In the genomic region with DNA sequence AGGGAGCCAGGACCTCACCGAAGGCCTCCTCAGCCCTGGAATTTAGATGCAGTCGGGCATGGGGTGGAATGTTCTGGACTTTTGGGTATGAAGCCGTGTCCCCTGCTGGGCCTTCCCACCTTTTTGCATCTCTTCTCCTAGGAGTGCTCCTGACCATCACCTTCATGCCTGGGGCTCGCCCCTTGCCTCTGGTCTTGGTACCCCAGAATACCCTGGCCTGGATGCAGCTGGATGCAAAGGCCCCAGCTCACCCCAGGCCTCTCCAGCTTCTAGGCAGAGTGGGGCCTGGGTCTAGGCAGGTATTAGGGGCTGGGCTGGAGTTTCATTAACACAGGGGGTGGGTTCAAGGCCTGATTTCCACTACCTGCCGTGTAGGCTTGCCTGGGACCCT, we compare ENCODE assay signal across 13 cellular contexts. TPM values are rescaled to one million over a fixed set of nuclear protein-coding genes. Genes with fewer than 3 reads are reported as not detected.
DNase-seq lines count a peak whose midpoint lies in the region; ATAC-seq and TF ChIP-seq lines count a peak whose summit lies in the region.
"Had no signal": no experiment of that assay in that cellular context is flagged by ENCODE, and none has a peak within 500 bp of the region (broad histone marks: within the 10 kb centered on the region; RNA-seq: fewer than 3 reads in every experiment).

No MANE protein-coding gene starts in this region.

- H2AFZ ChIP-seq in neuronal stem cell (ENCODE audit: low read length): no peak overlapping the region

- no peak overlapping the region for H3K4ac ChIP-seq in neuronal stem cell (ENCODE audit: low read length)

- peaks cover 58 to 62% (median 60%) of the 10 kb centered on the region in 4 donors for H3K4me1 ChIP-seq in esophagus muscularis mucosa
- H3K4me1 ChIP-seq in neuronal stem cell (ENCODE audit: control insufficient read depth in 2 of 2, insufficient read depth in 1 of 2, low read depth in 1 of 2, low read length in 2 of 2): peaks cover 0 to 17% of the 10 kb centered on the region in 2 donors
- peaks cover 4 to 20% (median 12%) of the 10 kb centered on the region in 4 donors for H3K4me1 ChIP-seq in transverse colon

- peak overlapping the region; percentile 53 for H2AK5ac ChIP-seq in neuronal stem cell (ENCODE audit: low read depth, low read length)

- no peak overlapping the region for H3K23ac ChIP-seq in neuronal stem cell (ENCODE audit: low read depth, low read length, poor library complexity)

- 71% methylated on average over 5 of the region's 5 CpGs for WGBS in esophagus muscularis mucosa
- no CpG with 5 or more reads among the region's 5 CpGs for WGBS in neuronal stem cell (ENCODE audit: extremely low coverage in 2 of 2, insufficient read length in 2 of 2, insufficient replicate concordance in 1 of 2), 2 donors
- WGBS in transverse colon (ENCODE audit: low coverage in 1 of 2), 2 donors: 77% methylated on average over 4 of the region's 5 CpGs; no CpG with 5 or more reads in 1 of the 2 donors

- H3K36me3 ChIP-seq in esophagus muscularis mucosa (peaks cover 37 to 52% (median 47%) of the 10 kb centered on the region in 4 donors), neuronal stem cell (replicated peaks in 1 of 2; ENCODE audit: control insufficient read depth in 2 of 2, insufficient read depth in 2 of 2, low read length in 2 of 2) (no peaks in the 10 kb centered on the region), transverse colon (no peaks in the 10 kb centered on the region)
- H3K36me3 ChIP-seq: SJSA1 had no signal

- H3K27me3 ChIP-seq in esophagus muscularis mucosa (no peaks in the 10 kb centered on the region), neuronal stem cell (ENCODE audit: control insufficient read depth in 3 of 3, insufficient read depth in 3 of 3, low read depth in 1 of 3, low read length in 3 of 3) (no peaks in the 10 kb centered on the region), transverse colon (no peaks in the 10 kb centered on the region)
- H3K27me3 ChIP-seq: SJSA1 had no signal

- no peak for TF ChIP-seq POLR2A in esophagus muscularis mucosa (IDR thresholded peaks at IDR 0.05; ENCODE audit: low read depth)
- no peak for TF ChIP-seq POLR2A in transverse colon (IDR thresholded peaks at IDR 0.05)

- H3K27ac ChIP-seq in esophagus muscularis mucosa (replicated peaks in 1 of 4) (peak overlapping the region; percentile 84 to 90 (median 88)), neuronal stem cell (replicated peaks; ENCODE audit: low read length) (no peak overlapping the region), transverse colon (peak overlapping the region in 3 of 4 donors; percentile 39 to 68 (median 58))
- H3K27ac ChIP-seq: HL-60, SJSA1 had no signal

- no peak overlapping the region for H2BK120ac ChIP-seq in neuronal stem cell (ENCODE audit: low read depth, low read length)

- no peak for ATAC-seq in HG03139 (IDR thresholded peaks at IDR 0.05; ENCODE audit: unreplicated experiment)

- peak; percentile 37 for DNase-seq in activated effector memory CD4-positive, alpha-beta T cell treated with anti-CD3 and anti-CD28 coated beads, Interleukin-2, amount 50 U/mL, for 16 hours
- DNase-seq in activated effector memory CD4-positive, alpha-beta T cell treated with Interleukin-2 at 50 U/mL for 16 hours: no peak
- no peak for DNase-seq in esophagus muscularis mucosa (ENCODE audit: extremely low spot score)
- no peak for DNase-seq in neuronal stem cell (ENCODE audit: low spot score)
- peak; percentile 6 for DNase-seq in transverse colon
- DNase-seq in glomerular visceral epithelial cell (ENCODE audit: extremely low spot score): no peak
- no peak for DNase-seq in NCI-H345 (lab: John Stamatoyannopoulos, UW)

- in situ Hi-C loops in transverse colon (cut with MboI; ENCODE audit: low pct_ligation_motif_present in 1 of 4, low pct_unique_long_range_greater_than_20kb in 1 of 4, low sequenced_read_pairs in 3 of 4): no loop called here

- no peaks in the 10 kb centered on the region for H3K79me1 ChIP-seq in neuronal stem cell (ENCODE audit: low read depth, low read length)

- H3K14ac ChIP-seq in neuronal stem cell (ENCODE audit: low read length): no peak overlapping the region

- no peak overlapping the region for H2BK12ac ChIP-seq in neuronal stem cell (ENCODE audit: low read length)

- intact Hi-C loops in esophagus muscularis mucosa (cut with DNase I): no loop called here
- intact Hi-C loops in transverse colon (cut with DNase I; ENCODE audit: low total_unique reads): no loop called here

- peak overlapping the region; percentile 44 for H3K18ac ChIP-seq in neuronal stem cell (ENCODE audit: low read length)

- H4K8ac ChIP-seq in neuronal stem cell (ENCODE audit: low read depth, low read length): no peak overlapping the region

- H3K4me2 ChIP-seq in neuronal stem cell (ENCODE audit: insufficient read depth, low read length, poor library complexity, severe bottlenecking): no peak overlapping the region

- TF ChIP-seq EP300 in esophagus muscularis mucosa (IDR thresholded peaks at IDR 0.05) (no peak), transverse colon (IDR thresholded peaks at IDR 0.05; ENCODE audit: low read depth) (no peak)

- H3K9me3 ChIP-seq in esophagus muscularis mucosa (peaks cover 0 to 1% (median 0%) of the 10 kb centered on the region in 4 donors), neuronal stem cell (replicated peaks in 1 of 2; ENCODE audit: control insufficient read depth in 2 of 2, insufficient read depth in 1 of 2, low read depth in 1 of 2, low read length in 2 of 2) (peaks cover 0 to 2% of the 10 kb centered on the region in 2 donors), transverse colon (no peaks in the 10 kb centered on the region)
- H3K9me3 ChIP-seq: SJSA1 had no signal

- no peak overlapping the region for H4K91ac ChIP-seq in neuronal stem cell (ENCODE audit: low read depth, low read length, poor library complexity)

- TF ChIP-seq CTCF in esophagus muscularis mucosa (IDR thresholded peaks at IDR 0.05) (no peak), transverse colon (IDR thresholded peaks at IDR 0.05) (no peak)

- H3K9ac ChIP-seq in neuronal stem cell (ENCODE audit: low read depth, low read length, poor library complexity): no peak overlapping the region

- no peak overlapping the region for H3K4me3 ChIP-seq in esophagus muscularis mucosa
- H3K4me3 ChIP-seq in neuronal stem cell (ENCODE audit: low read length in 2 of 2): no peak overlapping the region
- H3K4me3 ChIP-seq in transverse colon: no peak overlapping the region
- H3K4me3 ChIP-seq: SJSA1 had no signal

- peak overlapping the region; percentile 30 for H2BK15ac ChIP-seq in neuronal stem cell (ENCODE audit: low read length)

- H2BK5ac ChIP-seq in neuronal stem cell (ENCODE audit: low read length): no peak overlapping the region

RNA-seq across cellular contexts. Expression of gene AQP1, which starts 9.9 kb away (rescaled TPM):
- total RNA-seq in esophagus muscularis mucosa (100 to 1,000 TPM; 362 to 578 (median 513) TPM), transverse colon (10 to 100 TPM; 21.3 to 98.3 (median 28.4) TPM)
- polyA plus RNA-seq in neuronal stem cell (2013, experiment 1 of 2): 0.47 TPM
- polyA plus RNA-seq in neuronal stem cell (2013, experiment 2 of 2): 0.46 TPM

RNA-seq across cellular contexts. Expression of gene GHRHR, which starts 42.2 kb away (rescaled TPM):
- total RNA-seq in esophagus muscularis mucosa: not detected
- 0.39 TPM for polyA plus RNA-seq in neuronal stem cell (2013, experiment 1 of 2)
- 0.08 TPM for polyA plus RNA-seq in neuronal stem cell (2013, experiment 2 of 2)
- not detected for total RNA-seq in transverse colon
- total RNA-seq: A673; activated CD8-positive, alpha-beta memory T cell treated with anti-CD3 and anti-CD28 coated beads for 36 hours; SJSA1; subcutaneous adipose tissue had no signal

Comparison
In these comparisons a context has a peak if more than half of its experiments do, and no peak if none do; other contexts are left out.
1. DNase-seq: peak in activated effector memory CD4-positive, alpha-beta T cell treated with anti-CD3 and anti-CD28 coated beads, Interleukin-2, amount 50 U/mL, for 16 hours (single experiment) and transverse colon (single experiment); none in activated effector memory CD4-positive, alpha-beta T cell treated with Interleukin-2 at 50 U/mL for 16 hours (single experiment), esophagus muscularis mucosa (single experiment), neuronal stem cell (single experiment), glomerular visceral epithelial cell (single experiment) and NCI-H345 (single experiment).